8 cellular contexts compared by ENCODE assay signal in the genomic region with DNA sequence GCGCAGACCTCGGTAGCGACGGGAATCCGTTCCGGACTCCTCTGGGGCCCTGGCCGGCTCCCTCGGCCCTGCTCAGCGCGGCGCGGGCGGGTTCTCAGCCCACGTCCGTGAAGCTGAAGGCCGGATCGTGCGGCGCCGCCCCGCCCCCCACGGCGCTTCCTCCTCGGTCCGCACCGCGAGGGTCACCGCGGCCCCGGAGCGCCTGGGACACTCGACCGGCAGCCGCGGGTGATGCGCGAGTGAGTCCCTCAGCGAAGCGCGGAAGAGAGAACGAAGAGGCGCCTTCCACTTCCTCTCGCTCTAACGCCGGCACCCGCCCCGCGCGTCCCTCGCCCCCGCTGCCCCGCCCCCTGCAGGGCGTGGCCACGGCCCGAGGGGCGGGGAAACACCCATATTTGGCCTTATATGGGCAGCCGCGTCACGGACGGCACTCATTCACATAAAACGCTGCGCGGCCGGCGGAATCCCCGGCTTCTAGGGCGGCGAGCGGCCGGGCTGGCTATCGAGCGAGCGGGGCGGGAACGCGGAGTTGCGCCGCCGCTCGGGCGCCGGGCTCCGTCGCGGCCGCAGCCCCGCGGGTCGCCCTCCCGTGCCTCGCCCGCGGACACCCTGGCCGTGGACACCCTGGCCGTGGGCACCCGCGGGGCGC. TPM values are rescaled to one million over a fixed set of nuclear protein-coding genes. Genes with fewer than 3 reads are reported as not detected.
DNase-seq lines count a peak whose midpoint lies in the region; ATAC-seq, FAIRE-seq and TF ChIP-seq lines count a peak whose summit lies in the region.

A gene with protein sequence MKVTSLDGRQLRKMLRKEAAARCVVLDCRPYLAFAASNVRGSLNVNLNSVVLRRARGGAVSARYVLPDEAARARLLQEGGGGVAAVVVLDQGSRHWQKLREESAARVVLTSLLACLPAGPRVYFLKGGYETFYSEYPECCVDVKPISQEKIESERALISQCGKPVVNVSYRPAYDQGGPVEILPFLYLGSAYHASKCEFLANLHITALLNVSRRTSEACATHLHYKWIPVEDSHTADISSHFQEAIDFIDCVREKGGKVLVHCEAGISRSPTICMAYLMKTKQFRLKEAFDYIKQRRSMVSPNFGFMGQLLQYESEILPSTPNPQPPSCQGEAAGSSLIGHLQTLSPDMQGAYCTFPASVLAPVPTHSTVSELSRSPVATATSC (plus strand): TSS at position 470 of the 649 bp plus-strand sequence. CDS start 215 bp downstream, outside the sequence.

- peak; percentile 73 to 85 for TF ChIP-seq POLR2A in vagina (IDR thresholded peaks at IDR 0.05)

- H3K4me3 ChIP-seq in astrocyte (ENCODE audit: insufficient read depth, low read depth, low read length) (peak within 1 kb of the TSS; percentile 75), right cardiac atrium (ENCODE audit: low read length) (peak within 1 kb of the TSS; percentile 67), rectal smooth muscle tissue (ENCODE audit: low read length) (peak within 1 kb of the TSS; percentile 72), vagina (peak within 1 kb of the TSS; percentile 75 to 79)

- H2AFZ ChIP-seq in astrocyte (ENCODE audit: low read depth, low read length), result peak within 1 kb of the TSS; percentile 32

- H3K27me3 ChIP-seq in astrocyte (ENCODE audit: insufficient read depth, low read length), result no peaks in the 10 kb centered on the region
- H3K27me3 ChIP-seq in right cardiac atrium (ENCODE audit: control insufficient read depth, insufficient read depth), result no peaks in the 10 kb centered on the region
- H3K27me3 ChIP-seq in rectal smooth muscle tissue (ENCODE audit: control insufficient read depth, insufficient read depth, low read length), result no peaks in the 10 kb centered on the region
- no peaks in the 10 kb centered on the region for H3K27me3 ChIP-seq in vagina

- H3K9me3 Mint-ChIP-seq in astrocyte (ENCODE audit: unreplicated experiment), result no peaks in the 10 kb centered on the region

- peaks cover 10% of the 10 kb centered on the region for H3K36me3 Mint-ChIP-seq in astrocyte (ENCODE audit: low read depth, unreplicated experiment)

- DNase-seq in NCI-H1436 treated with DMSO at 0.1 percent for 48 hours (lab: John Stamatoyannopoulos, UW) (peak; percentile 45), T-helper 22 cell (ENCODE audit: low read depth) (peak; percentile 90), astrocyte (ENCODE audit: low read depth) (peak; percentile 85), right cardiac atrium (peak; percentile 94 to 98 (median 97)), vagina (ENCODE audit: extremely low spot score in 2 of 2) (peak in 1 of 2 donors; percentile 94)

- H3K4me2 ChIP-seq in astrocyte (ENCODE audit: low read length), result peak within 1 kb of the TSS; percentile 94

- peak; percentile 45 for ATAC-seq in GM18499 (IDR thresholded peaks at IDR 0.05; ENCODE audit: insufficient read depth, unreplicated experiment)
- peak; percentile 69 for ATAC-seq in HG02798 (IDR thresholded peaks at IDR 0.05; ENCODE audit: poor library complexity, unreplicated experiment)
- ATAC-seq in right cardiac atrium, result peak; percentile 84 to 91

- TF ChIP-seq CTCF in astrocyte (IDR thresholded peaks at IDR 0.05; ENCODE audit: insufficient read depth, low read depth, low read length) (no peak), vagina (IDR thresholded peaks at IDR 0.05) (no peak)

- WGBS in right cardiac atrium, result under 1% methylated on average over 98 of the region's 98 CpGs

- intact Hi-C loops in right cardiac atrium (cut with DNase I), result no loop called here
- intact Hi-C loops in vagina (cut with DNase I), result loop anchor here (10.0 kb wide), 1 partner anchor 1127 kb away; no protein-coding TSS in a partner anchor

- H3K27me3 Mint-ChIP-seq in astrocyte (ENCODE audit: low read depth, unreplicated experiment), result no peaks in the 10 kb centered on the region

- no peak for FAIRE-seq in astrocyte (lab: Jason Lieb, UNC)

- peaks cover 41% of the 10 kb centered on the region for H4K20me1 ChIP-seq in astrocyte (ENCODE audit: insufficient read depth, low read length)

- no peaks in the 10 kb centered on the region for H3K36me3 ChIP-seq in astrocyte (ENCODE audit: insufficient read depth, low read length)
- no peaks in the 10 kb centered on the region for H3K36me3 ChIP-seq in rectal smooth muscle tissue (ENCODE audit: control insufficient read depth, insufficient read depth, low read length)
- H3K36me3 ChIP-seq in vagina, result no peaks in the 10 kb centered on the region

- H3K4me1 ChIP-seq in astrocyte (ENCODE audit: insufficient read depth, low read length) (peaks cover 50% of the 10 kb centered on the region), right cardiac atrium (ENCODE audit: control insufficient read depth, insufficient read depth, low read length) (peaks cover 16% of the 10 kb centered on the region), rectal smooth muscle tissue (ENCODE audit: control insufficient read depth, insufficient read depth, low read length) (peaks cover 33% of the 10 kb centered on the region), vagina (peaks cover 47% of the 10 kb centered on the region)

- peak within 1 kb of the TSS; percentile 96 for H3K27ac ChIP-seq in astrocyte (ENCODE audit: low read depth, low read length)
- H3K27ac ChIP-seq in right cardiac atrium (ENCODE audit: low read length), result peak within 1 kb of the TSS; percentile 75
- H3K27ac ChIP-seq in rectal smooth muscle tissue (ENCODE audit: low read depth, low read length), result peak within 1 kb of the TSS; percentile 93
- peak within 1 kb of the TSS; percentile 93 for H3K27ac ChIP-seq in vagina

- H3K9me3 ChIP-seq in astrocyte (ENCODE audit: insufficient read depth, low read depth, low read length) (no peaks in the 10 kb centered on the region), right cardiac atrium (ENCODE audit: control insufficient read depth, low read length) (no peaks in the 10 kb centered on the region), vagina (no peaks in the 10 kb centered on the region)

- H3K9ac ChIP-seq in astrocyte (ENCODE audit: low read length) (peak within 1 kb of the TSS; percentile 91), rectal smooth muscle tissue (ENCODE audit: low read length) (peak within 1 kb of the TSS; percentile 74)

- peak within 1 kb of the TSS; percentile 99 for H3K4me3 Mint-ChIP-seq in astrocyte (ENCODE audit: unreplicated experiment)

- H3K4me1 Mint-ChIP-seq in astrocyte (ENCODE audit: low read depth, unreplicated experiment), result peaks cover 42% of the 10 kb centered on the region

- peaks cover 55% of the 10 kb centered on the region for H3K79me2 ChIP-seq in astrocyte (ENCODE audit: insufficient read depth, low read length)

- peak within 1 kb of the TSS; percentile 99 for H3K27ac Mint-ChIP-seq in astrocyte (ENCODE audit: unreplicated experiment)

RNA-seq across cellular contexts. Expression of the gene that starts here (rescaled TPM):
- total RNA-seq in astrocyte (35.0 and 36.4 TPM in 2 replicates), right cardiac atrium (10 to 100 TPM in 3 of 4 donors, 1 to 10 TPM in 1; 9.8 to 25.6 (median 18.7) TPM), vagina (75.1 TPM)
- 16.8 TPM for polyA plus RNA-seq in right cardiac atrium
